In genomic region chr2:174773191-174773590, GRCh38 we compare ENCODE assay signal across 1 cellular context.
TF ChIP-seq lines count a peak whose summit lies in the region.

No MANE protein-coding gene starts in this region.

TF ChIP-seq in H1, 55 proteins besides CTCF, POLR2A, EP300 and RAD21:
- TF ChIP-seq NANOG (IDR thresholded peaks at IDR 0.05; ENCODE audit: insufficient read depth, low read depth, low read length, poor library complexity, severe bottlenecking), result no peak
- no peak for TF ChIP-seq ATF2 (IDR thresholded peaks at IDR 0.05; ENCODE audit: low read length)
- no peak for TF ChIP-seq CREB1 (IDR thresholded peaks at IDR 0.05)
- no peak for TF ChIP-seq ZNF274 (IDR thresholded peaks at IDR 0.05; ENCODE audit: borderline replicate concordance, extremely low read depth, low read length)
- no peak for TF ChIP-seq BCL11A (IDR thresholded peaks at IDR 0.05; ENCODE audit: low read depth in 2 of 2, low read length in 2 of 2)
- TF ChIP-seq KDM1A (IDR thresholded peaks at IDR 0.05; ENCODE audit: borderline replicate concordance, low read length), result no peak
- TF ChIP-seq TAF7 (optimal IDR thresholded peaks at IDR 0.05; ENCODE audit: borderline replicate concordance, low read depth, low read length), result no peak
- TF ChIP-seq KDM4A (IDR thresholded peaks at IDR 0.05; ENCODE audit: low read depth, low read length, severe bottlenecking), result no peak
- TF ChIP-seq GABPA (IDR thresholded peaks at IDR 0.05; ENCODE audit: borderline replicate concordance, insufficient read depth, low read length), result no peak
- TF ChIP-seq SIRT6 (IDR thresholded peaks at IDR 0.05; ENCODE audit: low read length), result no peak
- no peak for TF ChIP-seq JUND (IDR thresholded peaks at IDR 0.05; ENCODE audit: low read length)
- no peak for TF ChIP-seq SUZ12 (IDR thresholded peaks at IDR 0.05; ENCODE audit: low read length)
TF ChIP-seq in H1: peak in this region for 0.
